12 cellular contexts compared by ENCODE assay signal in genomic region chr3:196111939-196112386, GRCh38. TPM values are rescaled to one million over a fixed set of nuclear protein-coding genes. Genes with fewer than 3 reads are reported as not detected.
DNase-seq lines count a peak whose midpoint lies in the region; ATAC-seq and TF ChIP-seq lines count a peak whose summit lies in the region.
"Had no signal": no experiment of that assay in that cellular context is flagged by ENCODE, and none has a peak within 500 bp of the region (broad histone marks: within the 10 kb centered on the region; RNA-seq: fewer than 3 reads in every experiment).

No MANE protein-coding gene starts in this region.

- H3K9me3 ChIP-seq in T-helper 17 cell (ENCODE audit: control insufficient read depth, low read length, poor library complexity, severe bottlenecking): no peaks in the 10 kb centered on the region
- H3K9me3 ChIP-seq: pancreas, tibial artery had no signal

- TF ChIP-seq CTCF in chondrocyte (IDR thresholded peaks at IDR 0.05): no peak

- H3K36me3 Mint-ChIP-seq in T-helper 17 cell (ENCODE audit: low read depth): no peaks in the 10 kb centered on the region
- H3K36me3 Mint-ChIP-seq in chondrocyte (ENCODE audit: low read depth): no peaks in the 10 kb centered on the region

- H3K4me1 Mint-ChIP-seq in T-helper 17 cell (peaks cover 11% of the 10 kb centered on the region), chondrocyte (ENCODE audit: low read depth) (no peaks in the 10 kb centered on the region)

- H3K27me3 Mint-ChIP-seq in T-helper 17 cell (no peaks in the 10 kb centered on the region), chondrocyte (ENCODE audit: low read depth) (peaks cover 2% of the 10 kb centered on the region)

- H3K27ac Mint-ChIP-seq in T-helper 17 cell (peak overlapping the region; percentile 90), chondrocyte (ENCODE audit: unreplicated experiment) (no peak overlapping the region)

- H3K4me3 Mint-ChIP-seq in T-helper 17 cell (peak overlapping the region; percentile 43), chondrocyte (ENCODE audit: unreplicated experiment) (no peak overlapping the region)

- peak in 2 of 3 donors; percentile 10 to 16 for DNase-seq in stimulated activated CD4-positive, alpha-beta T cell treated with anti-CD3 and anti-CD28 coated beads, Interleukin-12 subunit alpha, Interleukin-12 subunit beta, amount 100 ng/mL, for 48 hours (ENCODE audit: low read depth in 2 of 3, low spot score in 1 of 3)
- DNase-seq in stimulated activated CD4-positive, alpha-beta T cell treated with anti-CD3 and anti-CD28 coated beads, Interleukin-12 subunit alpha, Interleukin-12 subunit beta, amount 100 ng/mL, for 4 hours: no peak
- DNase-seq in T-helper 17 cell (peak in 1 of 3 donors; percentile 16), chondrocyte (ENCODE audit: low spot score) (peak; percentile 34), HUDEP-2 (lab: John Stamatoyannopoulos, UW; ENCODE audit: unreplicated experiment in 76 of 76) (no peak), glomerular visceral epithelial cell (ENCODE audit: extremely low spot score) (no peak), NCI-H345 (lab: John Stamatoyannopoulos, UW) (no peak)
- DNase-seq: AML-193, NCI-H69, pancreas, tibial artery had no signal

- ATAC-seq in T-helper 17 cell: peak; percentile 85
- ATAC-seq in GM21447 (IDR thresholded peaks at IDR 0.05; ENCODE audit: unreplicated experiment): no peak
- ATAC-seq: pancreas had no signal

- no peaks in the 10 kb centered on the region for H3K9me3 Mint-ChIP-seq in chondrocyte (ENCODE audit: low read depth)

RNA-seq across cellular contexts. Expression of gene TFRC, which starts 30.1 kb away (rescaled TPM):
- 100 to 1,000 TPM; 218 to 221 TPM for total RNA-seq in T-helper 17 cell
- total RNA-seq in chondrocyte: 53.6 to 108 TPM (median 105 TPM) in 3 replicates

Comparison
In these comparisons a context has a peak if more than half of its experiments do, and no peak if none do; other contexts are left out.
1. DNase-seq: peak in stimulated activated CD4-positive, alpha-beta T cell treated with anti-CD3 and anti-CD28 coated beads, Interleukin-12 subunit alpha, Interleukin-12 subunit beta, amount 100 ng/mL, for 48 hours (2 of 3) and chondrocyte (single experiment); none in stimulated activated CD4-positive, alpha-beta T cell treated with anti-CD3 and anti-CD28 coated beads, Interleukin-12 subunit alpha, Interleukin-12 subunit beta, amount 100 ng/mL, for 4 hours (single experiment), HUDEP-2 (0 of 76), glomerular visceral epithelial cell (single experiment) and NCI-H345 (single experiment).